ENCODE assay signal across 12 cellular contexts in genomic region chr1:7970250-7970649, GRCh38. TPM values are rescaled to one million over a fixed set of nuclear protein-coding genes. Genes with fewer than 3 reads are reported as not detected.
"Had no signal": no experiment of that assay in that cellular context is flagged by ENCODE, and none has a peak within 500 bp of the region (broad histone marks: within the 10 kb centered on the region; RNA-seq: fewer than 3 reads in every experiment).

No MANE protein-coding gene starts in this region.

- ATAC-seq: lower lobe of right lung had no signal

- H3K9me3 ChIP-seq: ascending aorta, lower lobe of right lung, right lobe of liver, thyroid gland had no signal

- H3K27ac ChIP-seq: ascending aorta, lower lobe of right lung, thyroid gland had no signal

- DNase-seq: activated naive CD8-positive, alpha-beta T cell treated with anti-CD3 and anti-CD28 coated beads, Interleukin-2, amount 10 ng/mL, durations not matched to agents 7 days and 5 days; endodermal cell; head of caudate nucleus; kidney glomerular epithelial cell; lower lobe of right lung; right lobe of liver; T-helper 2 cell; thyroid gland had no signal

- H3K27me3 ChIP-seq: ascending aorta, right lobe of liver, thyroid gland had no signal

- H3K4me2 ChIP-seq: smooth muscle cell had no signal

- H3K4me3 ChIP-seq: ascending aorta, lower lobe of right lung, right lobe of liver, smooth muscle cell, thyroid gland had no signal

RNA-seq across cellular contexts. Expression of gene TNFRSF9, which starts 29.6 kb away (rescaled TPM):
- total RNA-seq: ascending aorta, endodermal cell, frontal cortex had no signal
- polyA plus RNA-seq: neural cell had no signal
